Comparison of ENCODE assay signal across 17 cellular contexts in the genomic region with DNA sequence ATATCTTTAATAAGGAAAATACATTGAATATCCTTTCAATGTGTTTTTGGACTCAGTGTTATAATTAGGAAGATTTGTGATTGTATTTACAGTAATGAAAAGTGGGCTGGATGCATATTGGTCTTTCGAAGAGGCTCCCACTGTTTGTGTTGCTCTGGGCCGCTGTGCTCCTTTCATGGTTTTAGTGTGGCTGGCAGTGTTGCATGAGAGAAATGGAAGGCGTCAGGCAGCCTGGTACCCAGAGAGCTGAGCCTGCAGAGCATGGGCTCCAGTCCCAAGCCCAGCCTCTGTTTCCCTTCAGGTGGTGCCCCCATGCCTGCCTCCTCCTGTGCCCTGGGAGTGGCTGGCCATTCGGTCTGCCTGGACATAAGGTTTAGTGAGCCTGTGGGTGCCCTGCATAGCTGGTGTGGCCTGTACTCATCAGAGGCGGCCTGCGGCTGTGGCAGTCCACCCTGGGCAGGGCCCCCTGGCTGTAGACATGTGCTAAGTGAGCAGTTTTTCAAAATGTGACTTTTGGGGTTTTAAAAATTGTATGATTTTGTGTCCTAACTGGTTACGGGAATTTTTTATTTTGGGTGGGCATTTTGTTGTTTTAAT. TPM values are rescaled to one million over a fixed set of nuclear protein-coding genes. Genes with fewer than 3 reads are reported as not detected.
DNase-seq lines count a peak whose midpoint lies in the region; ATAC-seq and TF ChIP-seq lines count a peak whose summit lies in the region.
"Had no signal": no experiment of that assay in that cellular context is flagged by ENCODE, and none has a peak within 500 bp of the region (broad histone marks: within the 10 kb centered on the region; RNA-seq: fewer than 3 reads in every experiment).

No MANE protein-coding gene starts in this region.

- peaks cover 56% of the 10 kb centered on the region for H3K79me2 ChIP-seq in neural progenitor cell (ENCODE audit: low read depth)

- DNase-seq in AG10803 (ENCODE audit: low read depth), result no peak
- DNase-seq in G401 (ENCODE audit: low spot score), result peak; percentile 43
- no peak for DNase-seq in chondrocyte (ENCODE audit: low spot score)
- peak; percentile 23 for DNase-seq in neural progenitor cell (ENCODE audit: low spot score)
- no peak for DNase-seq in NOMO-1 (lab: John Stamatoyannopoulos, UW; ENCODE audit: unreplicated experiment in 2 of 2)
- no peak for DNase-seq in superior temporal gyrus (ENCODE audit: extremely low spot score)
- DNase-seq in left lung, result no peak
- DNase-seq: activated CD4-positive, alpha-beta T cell treated with anti-CD3 and anti-CD28 coated beads for 4 hours; activated effector memory CD4-positive, alpha-beta T cell treated with Interleukin-2 at 50 U/mL for 16 hours; CD8-positive, alpha-beta memory T cell; DMS79; mammary epithelial cell; NCI-H1417; NCI-H510A treated with DMSO at 0.1 percent for 48 hours; ovary; RPMI8226 had no signal

- H3K27ac Mint-ChIP-seq in chondrocyte (ENCODE audit: unreplicated experiment) (no peak overlapping the region), neural progenitor cell (no peak overlapping the region)

- no peak overlapping the region for H3K9ac ChIP-seq in neural progenitor cell

- H3K27me3 Mint-ChIP-seq in chondrocyte (ENCODE audit: low read depth), result no peaks in the 10 kb centered on the region
- peaks cover 2% of the 10 kb centered on the region for H3K27me3 Mint-ChIP-seq in neural progenitor cell (ENCODE audit: insufficient read depth, low read depth)
- H3K27me3 Mint-ChIP-seq: CD8-positive, alpha-beta memory T cell had no signal

- H3K4me3 ChIP-seq in AG10803 (ENCODE audit: low read length), result no peak overlapping the region
- no peak overlapping the region for H3K4me3 ChIP-seq in neural progenitor cell
- H3K4me3 ChIP-seq in left lung, result no peak overlapping the region
- H3K4me3 ChIP-seq: ovary had no signal

- intact Hi-C loops in left lung (cut with DNase I), result no loop called here

- TF ChIP-seq CTCF in AG10803 (conservative IDR thresholded peaks at IDR 0.05; ENCODE audit: low read length), result peak; percentile 3; the same call in 1 of the 2 replicates
- peak; percentile 38 for TF ChIP-seq CTCF in chondrocyte (IDR thresholded peaks at IDR 0.05)
- peak; percentile 40 for TF ChIP-seq CTCF in neural progenitor cell (IDR thresholded peaks at IDR 0.05)
- no peak for TF ChIP-seq CTCF in left lung (IDR thresholded peaks at IDR 0.05)

- H3K4me1 ChIP-seq in neural progenitor cell (peaks cover 12% of the 10 kb centered on the region), left lung (peaks cover 0 to 3% of the 10 kb centered on the region in 2 donors)

- in situ Hi-C loops in G401 (cut with HindIII; ENCODE audit: low sequenced_read_pairs), result no loop called here

- H3K4me1 Mint-ChIP-seq in chondrocyte (ENCODE audit: low read depth) (peaks cover 33% of the 10 kb centered on the region), neural progenitor cell (peaks cover 14% of the 10 kb centered on the region)

- H3K36me3 ChIP-seq in neural progenitor cell, result no peaks in the 10 kb centered on the region
- H3K36me3 ChIP-seq in left lung, result peaks cover 0 to 39% of the 10 kb centered on the region in 2 donors
- H3K36me3 ChIP-seq: ovary had no signal

- H3K4me3 Mint-ChIP-seq in chondrocyte (ENCODE audit: unreplicated experiment) (no peak overlapping the region), neural progenitor cell (no peak overlapping the region)
- H3K4me3 Mint-ChIP-seq: CD8-positive, alpha-beta memory T cell had no signal

- H3K4me2 ChIP-seq in neural progenitor cell, result no peak overlapping the region

- H3K27ac ChIP-seq in neural progenitor cell (peak overlapping the region; percentile 25), left lung (no peak overlapping the region)
- H3K27ac ChIP-seq: ovary had no signal

- no peak for ATAC-seq in left lung
- ATAC-seq: sciatic nerve had no signal

- peaks cover 10% of the 10 kb centered on the region for H3K36me3 Mint-ChIP-seq in chondrocyte (ENCODE audit: low read depth)
- H3K36me3 Mint-ChIP-seq in neural progenitor cell, result peaks cover 19% of the 10 kb centered on the region

- peaks cover 3% of the 10 kb centered on the region for H3F3A ChIP-seq in neural progenitor cell (ENCODE audit: low read depth)

- H3K9me3 ChIP-seq in neural progenitor cell (ENCODE audit: low read depth) (no peaks in the 10 kb centered on the region), left lung (no peaks in the 10 kb centered on the region)
- H3K9me3 ChIP-seq: ovary had no signal

- no peaks in the 10 kb centered on the region for H3K9me3 Mint-ChIP-seq in chondrocyte (ENCODE audit: low read depth)
- no peaks in the 10 kb centered on the region for H3K9me3 Mint-ChIP-seq in neural progenitor cell
- H3K9me3 Mint-ChIP-seq: CD8-positive, alpha-beta memory T cell had no signal

- H2AFZ ChIP-seq in neural progenitor cell (replicated peaks), result no peak overlapping the region

- H3K27me3 ChIP-seq in neural progenitor cell (no peaks in the 10 kb centered on the region), left lung (no peaks in the 10 kb centered on the region)
- H3K27me3 ChIP-seq: ovary had no signal

- H4K20me1 ChIP-seq in neural progenitor cell (ENCODE audit: low read depth), result peaks cover 18% of the 10 kb centered on the region

RNA-seq across cellular contexts. Expression of gene FAM120AOS, which starts 27.4 kb away (rescaled TPM):
- total RNA-seq in G401 (2014; rRNA removed; shearing (Covaris generic)), result 60.9 and 70.7 TPM in 2 replicates
- 36.9 to 41.4 TPM (median 40.3 TPM) in 3 replicates for total RNA-seq in chondrocyte
- total RNA-seq in neural progenitor cell (ENCODE audit: low replicate concordance), result 38.7 and 40.9 TPM in 2 replicates
- 10 to 100 TPM; 41.2 to 52.9 TPM for total RNA-seq in left lung

RNA-seq across cellular contexts. Expression of gene FAM120A, which starts 29.3 kb away (rescaled TPM):
- 37.6 and 38.9 TPM in 2 replicates for total RNA-seq in G401 (2014; rRNA removed; shearing (Covaris generic))
- total RNA-seq in chondrocyte (89.9 to 123 TPM (median 93.0 TPM) in 3 replicates), neural progenitor cell (ENCODE audit: low replicate concordance) (17.2 and 22.4 TPM in 2 replicates), left lung (100 to 1,000 TPM; 143 to 160 TPM)

Comparison
In these comparisons a context has a peak if more than half of its experiments do, and no peak if none do; other contexts are left out.
1. DNase-seq: peak in G401 (single experiment) and neural progenitor cell (single experiment); none in AG10803 (single experiment), chondrocyte (single experiment), NOMO-1 (0 of 2), superior temporal gyrus (single experiment) and left lung (0 of 2).
2. CTCF ChIP-seq: peak in AG10803 (single experiment), chondrocyte (single experiment) and neural progenitor cell (single experiment); none in left lung (0 of 2).